In the genomic region with DNA sequence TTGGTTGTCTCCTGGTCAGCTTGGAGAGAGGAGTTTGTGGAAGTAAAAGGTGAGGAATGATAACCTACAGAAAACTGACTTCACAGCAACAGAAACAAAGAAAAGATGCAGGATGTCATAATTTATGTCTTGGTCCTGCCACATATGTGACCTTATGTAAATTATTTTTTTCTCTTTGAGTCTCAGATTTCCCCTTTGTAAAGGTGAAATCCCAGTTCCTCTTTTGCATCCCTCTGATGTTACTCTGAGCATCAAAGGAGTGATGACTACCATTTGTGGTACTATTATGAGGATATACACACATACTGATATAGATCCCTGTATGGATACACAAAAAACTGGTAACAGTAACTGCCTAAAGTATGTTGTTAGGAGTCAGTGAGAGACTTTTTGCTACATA, we compare ENCODE assay signal across 13 cellular contexts. TPM values are rescaled to one million over a fixed set of nuclear protein-coding genes. Genes with fewer than 3 reads are reported as not detected.
DNase-seq lines count a peak whose midpoint lies in the region; ATAC-seq and TF ChIP-seq lines count a peak whose summit lies in the region.
"Had no signal": no experiment of that assay in that cellular context is flagged by ENCODE, and none has a peak within 500 bp of the region (broad histone marks: within the 10 kb centered on the region; RNA-seq: fewer than 3 reads in every experiment).

No MANE protein-coding gene starts in this region.

- H3K27ac Mint-ChIP-seq in HFFc6, result no peak overlapping the region

- TF ChIP-seq POLR2A in vagina (IDR thresholded peaks at IDR 0.05), result no peak

- no peaks in the 10 kb centered on the region for H3K9me2 ChIP-seq in DOHH2 (replicated peaks; ENCODE audit: control insufficient read depth, low read length)

- H3K79me2 ChIP-seq in DOHH2 (ENCODE audit: control insufficient read depth, low read length), result peaks cover 37% of the 10 kb centered on the region

- H3K4me1 ChIP-seq in DOHH2 (ENCODE audit: control insufficient read depth, low read length) (peaks cover 52% of the 10 kb centered on the region), vagina (peaks cover 7% of the 10 kb centered on the region)

- no peaks in the 10 kb centered on the region for H3K9me3 Mint-ChIP-seq in HFFc6

- no peaks in the 10 kb centered on the region for H3K27me3 Mint-ChIP-seq in HFFc6 (ENCODE audit: insufficient read depth)
- H3K27me3 Mint-ChIP-seq: activated CD4-positive, alpha-beta T cell treated with anti-CD3 and anti-CD28 coated beads, Interleukin-2, amount 10 ng/mL, durations not matched to agents 24 days and 14 days had no signal

- H3K9me3 ChIP-seq in DOHH2 (ENCODE audit: control insufficient read depth, insufficient read depth, low read length) (0 out of 2 replicates have a peak, but pooled peaks cover 3% of the 10 kb centered on the region), vagina (no peaks in the 10 kb centered on the region)
- H3K9me3 ChIP-seq: BE2C had no signal

- H3K4me2 ChIP-seq in DOHH2 (ENCODE audit: low read length), result peak overlapping the region; percentile 96

- no peak for TF ChIP-seq CTCF in DOHH2 (IDR thresholded peaks at IDR 0.05; ENCODE audit: low read depth, low read length, poor library complexity, severe bottlenecking)
- TF ChIP-seq CTCF in vagina (IDR thresholded peaks at IDR 0.05), result no peak
- no peak for TF ChIP-seq CTCF in HFFc6 (IDR thresholded peaks at IDR 0.05)

- DNase-seq in vagina (ENCODE audit: extremely low spot score in 2 of 2) (no peak), AG20443 (ENCODE audit: low spot score) (no peak), HFFc6 (no peak)
- no peak for DNase-seq in activated CD8-positive, alpha-beta memory T cell treated with anti-CD3 and anti-CD28 coated beads, Interleukin-2, amount 50 U/mL, for 4 hours
- DNase-seq: activated CD4-positive, alpha-beta T cell treated with anti-CD3 and anti-CD28 coated beads, Interleukin-2, amount 10 ng/mL, durations not matched to agents 24 days and 14 days; BE2C; PC-3 had no signal

- peaks cover 20% of the 10 kb centered on the region for H3F3A ChIP-seq in DOHH2 (ENCODE audit: control insufficient read depth, insufficient read depth)

- no peak overlapping the region for H3K4me3 Mint-ChIP-seq in HFFc6

- H3K36me3 Mint-ChIP-seq in HFFc6 (ENCODE audit: low read depth), result peaks cover 17% of the 10 kb centered on the region

- intact Hi-C loops in vagina (cut with DNase I), result no loop called here

- H3K36me3 ChIP-seq in DOHH2 (ENCODE audit: control insufficient read depth, low read length) (peaks cover 27% of the 10 kb centered on the region), vagina (no peaks in the 10 kb centered on the region)

- peaks cover 27% of the 10 kb centered on the region for H3K4me1 Mint-ChIP-seq in HFFc6 (ENCODE audit: low read depth)

- no peaks in the 10 kb centered on the region for H4K20me1 ChIP-seq in DOHH2 (ENCODE audit: control insufficient read depth, insufficient read depth, low read depth, low read length)

- H3K27me3 ChIP-seq in DOHH2 (ENCODE audit: control insufficient read depth, low read length) (no peaks in the 10 kb centered on the region), vagina (no peaks in the 10 kb centered on the region)
- H3K27me3 ChIP-seq: BE2C had no signal

- peak; percentile 62 for ATAC-seq in GM19025 (IDR thresholded peaks at IDR 0.05; ENCODE audit: low read depth, unreplicated experiment)
- ATAC-seq in HG02642 (IDR thresholded peaks at IDR 0.05; ENCODE audit: poor library complexity, unreplicated experiment), result peak; percentile 52
- peak; percentile 65 for ATAC-seq in HG03520 (IDR thresholded peaks at IDR 0.05; ENCODE audit: unreplicated experiment)
- ATAC-seq: PC-3 had no signal

- H3K27ac ChIP-seq in DOHH2 (ENCODE audit: low read depth, low read length), result peak overlapping the region; percentile 75
- H3K27ac ChIP-seq in vagina, result no peak overlapping the region

- H3K4me3 ChIP-seq in DOHH2 (ENCODE audit: low read length), result peak overlapping the region; percentile 95
- H3K4me3 ChIP-seq in vagina, result no peak overlapping the region
- H3K4me3 ChIP-seq: lung had no signal

RNA-seq across cellular contexts. Expression of a gene that starts 1.4 kb away (rescaled TPM):
- 10.3 TPM for total RNA-seq in vagina
- 10 to 100 TPM; 13.2 to 16.1 (median 13.5) TPM for total RNA-seq in HFFc6 (2021; fragmentation: NEBNext Ultra II Directional; extraction: Animal tissue kit (Norgen Biotek cat#: 25700))

RNA-seq across cellular contexts. Expression of a gene that starts 13.7 kb away (rescaled TPM):
- 3.9 TPM for total RNA-seq in vagina
- total RNA-seq in HFFc6 (2021; fragmentation: NEBNext Ultra II Directional; extraction: Animal tissue kit (Norgen Biotek cat#: 25700)), result 1 to 10 TPM; 2.0 to 2.9 (median 2.2) TPM

RNA-seq across cellular contexts. Expression of a gene that starts 58.5 kb away (rescaled TPM):
- not detected for total RNA-seq in vagina
- not detected for total RNA-seq in HFFc6 (2021; fragmentation: NEBNext Ultra II Directional; extraction: Animal tissue kit (Norgen Biotek cat#: 25700))
- total RNA-seq: bronchial epithelial cell, lung had no signal
